8 cellular contexts compared by ENCODE assay signal in genomic region chr9:72363908-72364678, GRCh38. TPM values are rescaled to one million over a fixed set of nuclear protein-coding genes. Genes with fewer than 3 reads are reported as not detected.
DNase-seq lines count a peak whose midpoint lies in the region; ATAC-seq and TF ChIP-seq lines count a peak whose summit lies in the region.

No MANE protein-coding gene starts in this region.

- peaks cover 14% of the 10 kb centered on the region for H3K36me3 Mint-ChIP-seq in activated naive CD8-positive, alpha-beta T cell treated with anti-CD3 and anti-CD28 coated beads, Interleukin-2, amount 10 ng/mL, durations not matched to agents 7 days and 5 days

- H2BK5ac ChIP-seq in trophoblast cell (ENCODE audit: low read depth, low read length, poor library complexity): peak overlapping the region; percentile 98

- no peaks in the 10 kb centered on the region for H3K9me3 Mint-ChIP-seq in activated naive CD8-positive, alpha-beta T cell treated with anti-CD3 and anti-CD28 coated beads, Interleukin-2, amount 10 ng/mL, durations not matched to agents 7 days and 5 days

- H3K27me3 ChIP-seq in trophoblast cell (ENCODE audit: insufficient read depth, low read length) (no peaks in the 10 kb centered on the region), upper lobe of left lung (no peaks in the 10 kb centered on the region)

- H2BK12ac ChIP-seq in trophoblast cell (ENCODE audit: low read length): no peak overlapping the region

- peak overlapping the region; percentile 97 for H3K27ac ChIP-seq in trophoblast cell (ENCODE audit: low read depth, low read length)
- H3K27ac ChIP-seq in upper lobe of left lung: peak overlapping the region; percentile 100

- H2BK120ac ChIP-seq in trophoblast cell (ENCODE audit: insufficient read depth, low read length, poor library complexity): peak overlapping the region; percentile 78

- H3K4me2 ChIP-seq in trophoblast cell (ENCODE audit: low read length): peak overlapping the region; percentile 60

- H3K79me2 ChIP-seq in trophoblast cell (ENCODE audit: control insufficient read depth, insufficient read depth, low read length, poor library complexity): peaks cover 24% of the 10 kb centered on the region

- peak overlapping the region; percentile 97 for H3K18ac ChIP-seq in trophoblast cell (ENCODE audit: low read length)

- no peak for TF ChIP-seq EP300 in upper lobe of left lung (IDR thresholded peaks at IDR 0.05)

- peak overlapping the region; percentile 98 for H4K91ac ChIP-seq in trophoblast cell (ENCODE audit: low read depth, low read length)

- no peak for TF ChIP-seq CTCF in upper lobe of left lung (IDR thresholded peaks at IDR 0.05)

- peaks cover 0 to 14% of the 10 kb centered on the region in 2 experiments for H3K36me3 ChIP-seq in trophoblast cell (ENCODE audit: control insufficient read depth in 1 of 2, insufficient read depth in 2 of 2, low read length in 2 of 2)
- peaks cover 0 to 26% (median 10%) of the 10 kb centered on the region in 4 donors for H3K36me3 ChIP-seq in upper lobe of left lung

- H2AK5ac ChIP-seq in trophoblast cell (ENCODE audit: low read length): peak overlapping the region; percentile 89

- H3K4ac ChIP-seq in trophoblast cell (ENCODE audit: low read depth, low read length): peak overlapping the region; percentile 100

- ATAC-seq in GM19351 (IDR thresholded peaks at IDR 0.05; ENCODE audit: unreplicated experiment) (peak; percentile 36), HG03460 (IDR thresholded peaks at IDR 0.05; ENCODE audit: unreplicated experiment) (peak; percentile 43), upper lobe of left lung (ENCODE audit: low FRiP score in 2 of 2) (peak; percentile 8 to 60)
- ATAC-seq in activated naive CD8-positive, alpha-beta T cell treated with anti-CD3 and anti-CD28 coated beads, Interleukin-2, amount 10 ng/mL, durations not matched to agents 7 days and 5 days (ENCODE audit: low read depth): peak; percentile 59

- H3K27ac Mint-ChIP-seq in activated naive CD8-positive, alpha-beta T cell treated with anti-CD3 and anti-CD28 coated beads, Interleukin-2, amount 10 ng/mL, durations not matched to agents 7 days and 5 days: peak overlapping the region; percentile 92

- H3K9ac ChIP-seq in trophoblast cell (ENCODE audit: low read length): peak overlapping the region; percentile 99

- H3K14ac ChIP-seq in trophoblast cell (ENCODE audit: low read length): peak overlapping the region; percentile 99

- peak overlapping the region; percentile 88 for H2AFZ ChIP-seq in trophoblast cell (ENCODE audit: insufficient read depth, low read length, poor library complexity)

- no peaks in the 10 kb centered on the region for H3K27me3 Mint-ChIP-seq in activated naive CD8-positive, alpha-beta T cell treated with anti-CD3 and anti-CD28 coated beads, Interleukin-2, amount 10 ng/mL, durations not matched to agents 7 days and 5 days

- TF ChIP-seq POLR2A in upper lobe of left lung (IDR thresholded peaks at IDR 0.05): no peak

- H3K9me3 ChIP-seq in trophoblast cell (ENCODE audit: insufficient read depth, low read depth, low read length) (no peaks in the 10 kb centered on the region), upper lobe of left lung (no peaks in the 10 kb centered on the region)

- peak overlapping the region; percentile 69 for H4K8ac ChIP-seq in trophoblast cell (ENCODE audit: low read depth, low read length)

- intact Hi-C loops in cardiac septum (cut with DNase I): loop anchor here (2.0 to 5.0 kb wide), 2 partner anchors 59 to 228 kb away; no protein-coding TSS in a partner anchor

- POLR2A ChIA-PET in activated naive CD8-positive, alpha-beta T cell treated with anti-CD3 and anti-CD28 coated beads, Interleukin-2, amount 10 ng/mL, durations not matched to agents 7 days and 5 days (lab: Charles Lee): interaction anchor here (1.0 to 3.2 kb wide), 4 partner anchors 83 to 438 kb away, joined by 3 to 17 read pairs (median 4); no protein-coding TSS in a partner anchor

- DNase-seq in COLO668 (lab: John Stamatoyannopoulos, UW; ENCODE audit: unreplicated experiment): peak; percentile 71
- peak; percentile 29 for DNase-seq in SK-N-DZ (ENCODE audit: low spot score)
- peak; percentile 78 for DNase-seq in activated naive CD8-positive, alpha-beta T cell treated with anti-CD3 and anti-CD28 coated beads, Interleukin-2, amount 10 ng/mL, durations not matched to agents 7 days and 5 days
- DNase-seq in cardiac septum (ENCODE audit: low spot score): peak; percentile 85
- peak in 1 of 2 donors; percentile 57 for DNase-seq in trophoblast cell
- peak; percentile 72 to 92 for DNase-seq in upper lobe of left lung

- H3K4me1 ChIP-seq in trophoblast cell (ENCODE audit: control insufficient read depth in 1 of 2, insufficient read depth in 2 of 2, low read length in 2 of 2) (peaks cover 0 to 2% of the 10 kb centered on the region in 2 experiments), upper lobe of left lung (peaks cover 22 to 43% (median 32%) of the 10 kb centered on the region in 4 donors)

- peak overlapping the region; percentile 84 for H4K12ac ChIP-seq in trophoblast cell (ENCODE audit: low read depth, low read length)

- no peak overlapping the region for H3K23ac ChIP-seq in trophoblast cell (ENCODE audit: low read length)

- WGBS in trophoblast cell (ENCODE audit: extremely low coverage, insufficient coverage, insufficient read length): no CpG with 5 or more reads among the region's 73 CpGs
- 0 to 1% methylated on average over 15 to 40 of the region's 73 CpGs for WGBS in upper lobe of left lung, 2 donors

- peaks cover 20% of the 10 kb centered on the region for H3K79me1 ChIP-seq in trophoblast cell (ENCODE audit: low read length)

- peak overlapping the region; percentile 92 for H3K4me3 Mint-ChIP-seq in activated naive CD8-positive, alpha-beta T cell treated with anti-CD3 and anti-CD28 coated beads, Interleukin-2, amount 10 ng/mL, durations not matched to agents 7 days and 5 days

- H3K4me3 ChIP-seq in trophoblast cell (ENCODE audit: low read depth, low read length) (peak overlapping the region; percentile 94), upper lobe of left lung (peak overlapping the region; percentile 63 to 91 (median 75))

- H3K4me1 Mint-ChIP-seq in activated naive CD8-positive, alpha-beta T cell treated with anti-CD3 and anti-CD28 coated beads, Interleukin-2, amount 10 ng/mL, durations not matched to agents 7 days and 5 days: peaks cover 28% of the 10 kb centered on the region

RNA-seq across cellular contexts. Expression of gene ZFAND5, which starts 0.9 kb away (rescaled TPM):
- polyA plus RNA-seq in SK-N-DZ (2014; cell fraction: cytosol; rRNA removed): 127 and 131 TPM in 2 replicates
- 159 and 163 TPM in 2 replicates for polyA plus RNA-seq in SK-N-DZ (2014; cell fraction: nucleus; rRNA removed)
- 10 to 100 TPM; 83.3 to 83.7 TPM for total RNA-seq in activated naive CD8-positive, alpha-beta T cell treated with anti-CD3 and anti-CD28 coated beads, Interleukin-2, amount 10 ng/mL, durations not matched to agents 7 days and 5 days
- total RNA-seq in cardiac septum: 188 TPM
- 209 and 220 TPM in 2 replicates for polyA plus RNA-seq in trophoblast cell (2013)
- 100 to 1,000 TPM; 199 to 483 (median 293) TPM for total RNA-seq in upper lobe of left lung
